In the genomic region with DNA sequence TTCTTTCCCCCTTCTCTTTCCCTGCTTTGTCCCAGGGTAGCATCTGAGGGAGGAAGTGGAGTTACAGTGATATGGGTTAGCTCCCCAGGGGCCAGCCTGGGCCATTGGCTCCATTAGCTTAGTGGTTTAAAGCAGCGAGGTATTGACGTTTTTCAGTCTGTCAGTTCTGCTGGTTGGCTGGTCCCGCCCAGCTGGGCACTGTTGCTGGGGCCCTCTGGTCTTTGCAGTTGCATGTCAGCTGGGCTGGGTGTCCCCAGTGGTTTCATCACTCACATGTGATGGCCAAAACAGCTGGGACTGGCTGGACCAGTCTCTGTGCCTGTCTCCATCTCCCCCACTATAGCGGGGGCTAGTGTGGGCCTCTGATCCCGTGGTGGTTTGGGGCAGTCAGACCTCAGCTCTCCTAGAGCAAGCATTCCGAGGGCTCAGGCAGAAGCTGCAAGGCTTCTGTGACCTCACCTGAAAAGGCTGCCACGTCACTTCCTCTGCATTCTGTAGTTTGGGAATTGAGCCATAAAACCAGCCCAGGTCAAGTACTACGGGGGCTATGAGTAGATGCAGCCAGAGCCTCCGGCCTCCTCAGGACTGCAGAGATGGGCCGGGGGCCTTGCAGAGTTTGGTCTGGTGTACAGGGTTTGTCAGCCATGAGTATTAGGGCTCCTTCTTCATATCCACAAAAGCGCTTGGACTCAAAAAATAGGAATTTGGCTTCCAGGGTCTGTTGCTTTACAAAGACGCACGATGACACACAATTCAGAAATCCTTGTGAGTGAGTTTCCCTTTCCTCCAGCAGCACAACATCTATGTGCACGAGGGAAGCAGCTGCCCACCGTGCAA, we compare ENCODE assay signal across 10 cellular contexts. TPM values are rescaled to one million over a fixed set of nuclear protein-coding genes. Genes with fewer than 3 reads are reported as not detected.
DNase-seq lines count a peak whose midpoint lies in the region; ATAC-seq, FAIRE-seq and TF ChIP-seq lines count a peak whose summit lies in the region.
"Had no signal": no experiment of that assay in that cellular context is flagged by ENCODE, and none has a peak within 500 bp of the region (broad histone marks: within the 10 kb centered on the region; RNA-seq: fewer than 3 reads in every experiment).

No MANE protein-coding gene starts in this region.

- H3K79me2 ChIP-seq in hepatocyte, result peaks cover 69% of the 10 kb centered on the region

- H3K9me3 ChIP-seq in hepatocyte (ENCODE audit: low read depth), result no peaks in the 10 kb centered on the region
- H3K9me3 ChIP-seq: prostate gland had no signal

- H3K27me3 ChIP-seq in hepatocyte, result no peaks in the 10 kb centered on the region

- TF ChIP-seq CTCF in natural killer cell (IDR thresholded peaks at IDR 0.05) (no peak), hepatocyte (IDR thresholded peaks at IDR 0.05; ENCODE audit: poor library complexity) (no peak), type B pancreatic cell (conservative IDR thresholded peaks at IDR 0.05) (no peak)

- H3K27ac ChIP-seq in hepatocyte, result peak overlapping the region; percentile 66
- H3K27ac ChIP-seq: prostate gland had no signal

- H3K4me1 Mint-ChIP-seq in natural killer cell, result peaks cover 45 to 71% of the 10 kb centered on the region in 2 donors
- H3K4me1 Mint-ChIP-seq in natural killer cell treated with Interleukin-12 subunit alpha and Interleukin-12 subunit beta and Interleukin-15 and Interleukin-18, amount 100 ng/mL, for 72 hours (ENCODE audit: low read depth in 2 of 2), result peaks cover 46% of the 10 kb centered on the region in 2 donors
- H3K4me1 Mint-ChIP-seq in type B pancreatic cell (ENCODE audit: unreplicated experiment), result peaks cover 61% of the 10 kb centered on the region

- peaks cover 64% of the 10 kb centered on the region for H3K4me1 ChIP-seq in hepatocyte (ENCODE audit: insufficient read depth)
- H3K4me1 ChIP-seq: prostate gland had no signal

- H3K36me3 ChIP-seq in hepatocyte (replicated peaks; ENCODE audit: insufficient read depth, low read depth), result no peaks in the 10 kb centered on the region
- H3K36me3 ChIP-seq: prostate gland had no signal

- no peak for FAIRE-seq in urothelium cell line (lab: Jason Lieb, UNC)

- H3K36me3 Mint-ChIP-seq in natural killer cell, result no peaks in the 10 kb centered on the region
- H3K36me3 Mint-ChIP-seq in natural killer cell treated with Interleukin-12 subunit alpha and Interleukin-12 subunit beta and Interleukin-15 and Interleukin-18, amount 100 ng/mL, for 72 hours, result no peaks in the 10 kb centered on the region
- H3K36me3 Mint-ChIP-seq in activated naive CD4-positive, alpha-beta T cell treated with anti-CD3 and anti-CD28 coated beads, Interleukin-2, amount 50 U/mL, for 72 hours, result peaks cover 5 to 7% of the 10 kb centered on the region in 2 donors
- H3K36me3 Mint-ChIP-seq in type B pancreatic cell, result peaks cover 4% of the 10 kb centered on the region

- H2AFZ ChIP-seq in hepatocyte, result no peak overlapping the region

- H3K27ac Mint-ChIP-seq in natural killer cell (peak overlapping the region; percentile 38 to 98), type B pancreatic cell (peak overlapping the region; percentile 74)
- peak overlapping the region in 1 of 2 donors; percentile 50 for H3K27ac Mint-ChIP-seq in natural killer cell treated with Interleukin-12 subunit alpha and Interleukin-12 subunit beta and Interleukin-15 and Interleukin-18, amount 100 ng/mL, for 72 hours
- peak overlapping the region; percentile 74 to 94 for H3K27ac Mint-ChIP-seq in activated naive CD4-positive, alpha-beta T cell treated with anti-CD3 and anti-CD28 coated beads, Interleukin-2, amount 50 U/mL, for 72 hours

- ATAC-seq in natural killer cell (no peak), GM19397 (IDR thresholded peaks at IDR 0.05; ENCODE audit: unreplicated experiment) (no peak)
- no peak for ATAC-seq in natural killer cell treated with Interleukin-12 subunit alpha and Interleukin-12 subunit beta and Interleukin-15 and Interleukin-18, amount 100 ng/mL, for 72 hours
- ATAC-seq in activated naive CD4-positive, alpha-beta T cell treated with anti-CD3 and anti-CD28 coated beads, Interleukin-2, amount 50 U/mL, for 72 hours, result no peak

- H3K4me3 ChIP-seq in hepatocyte, result no peak overlapping the region
- H3K4me3 ChIP-seq: prostate gland had no signal

- H3K27me3 Mint-ChIP-seq in natural killer cell (ENCODE audit: low read depth in 2 of 2) (no peaks in the 10 kb centered on the region), type B pancreatic cell (no peaks in the 10 kb centered on the region)
- no peaks in the 10 kb centered on the region for H3K27me3 Mint-ChIP-seq in natural killer cell treated with Interleukin-12 subunit alpha and Interleukin-12 subunit beta and Interleukin-15 and Interleukin-18, amount 100 ng/mL, for 72 hours

- H4K20me1 ChIP-seq in hepatocyte (ENCODE audit: insufficient read depth, poor library complexity, severe bottlenecking), result no peaks in the 10 kb centered on the region

- no peaks in the 10 kb centered on the region for H3K9me2 ChIP-seq in hepatocyte (replicated peaks; ENCODE audit: insufficient read depth)

- H3K4me2 ChIP-seq in hepatocyte, result no peak overlapping the region

- DNase-seq in natural killer cell (no peak), hepatocyte (ENCODE audit: low spot score) (no peak), type B pancreatic cell (ENCODE audit: extremely low spot score, unreplicated experiment) (no peak), UCSD-AML1 (lab: John Stamatoyannopoulos, UW; ENCODE audit: unreplicated experiment) (no peak), urothelium cell line (ENCODE audit: low spot score) (no peak)
- no peak for DNase-seq in natural killer cell treated with Interleukin-12 subunit alpha and Interleukin-12 subunit beta and Interleukin-15 and Interleukin-18, amount 100 ng/mL, for 72 hours (ENCODE audit: low spot score)
- no peak for DNase-seq in activated naive CD4-positive, alpha-beta T cell treated with anti-CD3 and anti-CD28 coated beads, Interleukin-2, amount 50 U/mL, for 72 hours (ENCODE audit: low spot score in 2 of 2)
- DNase-seq: NCI-H1092 had no signal

- intact Hi-C loops in natural killer cell (cut with micrococcal nuclease), result loop anchor here (5.0 kb wide), 1 partner anchor 33 kb away; no protein-coding TSS in a partner anchor

- 78% methylated on average over 15 of the region's 15 CpGs for WGBS in hepatocyte (ENCODE audit: low lambda C conversion rate, missing lambda C conversion rate)

- no peak overlapping the region for H3K4me3 Mint-ChIP-seq in natural killer cell
- no peak overlapping the region for H3K4me3 Mint-ChIP-seq in natural killer cell treated with Interleukin-12 subunit alpha and Interleukin-12 subunit beta and Interleukin-15 and Interleukin-18, amount 100 ng/mL, for 72 hours
- H3K4me3 Mint-ChIP-seq in type B pancreatic cell, result peak overlapping the region; percentile 34

- no peaks in the 10 kb centered on the region for H3K9me3 Mint-ChIP-seq in natural killer cell
- no peaks in the 10 kb centered on the region for H3K9me3 Mint-ChIP-seq in natural killer cell treated with Interleukin-12 subunit alpha and Interleukin-12 subunit beta and Interleukin-15 and Interleukin-18, amount 100 ng/mL, for 72 hours
- no peaks in the 10 kb centered on the region for H3K9me3 Mint-ChIP-seq in activated naive CD4-positive, alpha-beta T cell treated with anti-CD3 and anti-CD28 coated beads, Interleukin-2, amount 50 U/mL, for 72 hours
- no peaks in the 10 kb centered on the region for H3K9me3 Mint-ChIP-seq in type B pancreatic cell

RNA-seq across cellular contexts. Expression of a gene that starts 30.0 kb away (rescaled TPM):
- total RNA-seq in natural killer cell (1 to 10 TPM; 2.2 to 2.5 (median 2.3) TPM), hepatocyte (0.87 and 1.1 TPM in 2 replicates), type B pancreatic cell (ENCODE audit: low replicate concordance) (1.5 and 2.3 TPM in 2 replicates)
- total RNA-seq in natural killer cell treated with Interleukin-12 subunit alpha and Interleukin-12 subunit beta and Interleukin-15 and Interleukin-18, amount 100 ng/mL, for 72 hours, result 1 to 10 TPM; 1.9 to 2.6 TPM
- 1 to 10 TPM; 3.8 to 5.5 TPM for total RNA-seq in activated naive CD4-positive, alpha-beta T cell treated with anti-CD3 and anti-CD28 coated beads, Interleukin-2, amount 50 U/mL, for 72 hours
- polyA plus RNA-seq in hepatocyte, result 1.3 TPM in 1 of 2 replicates, not detected in the other

RNA-seq across cellular contexts. Expression of a gene that starts 30.6 kb away (rescaled TPM):
- total RNA-seq in natural killer cell (100 to 1,000 TPM; 165 to 191 (median 188) TPM), hepatocyte (46.3 and 80.4 TPM in 2 replicates), type B pancreatic cell (ENCODE audit: low replicate concordance) (396 and 419 TPM in 2 replicates)
- total RNA-seq in natural killer cell treated with Interleukin-12 subunit alpha and Interleukin-12 subunit beta and Interleukin-15 and Interleukin-18, amount 100 ng/mL, for 72 hours, result 100 to 1,000 TPM; 261 to 310 TPM
- 100 to 1,000 TPM; 358 to 407 TPM for total RNA-seq in activated naive CD4-positive, alpha-beta T cell treated with anti-CD3 and anti-CD28 coated beads, Interleukin-2, amount 50 U/mL, for 72 hours
- polyA plus RNA-seq in hepatocyte, result 598 and 615 TPM in 2 replicates

RNA-seq across cellular contexts. Expression of a gene that starts 43.3 kb away (rescaled TPM):
- 1 to 10 TPM; 4.0 to 6.0 (median 4.3) TPM for total RNA-seq in natural killer cell
- 10 to 100 TPM in 1 of 2 donors, 1 to 10 TPM in 1; 10.0 to 14.9 TPM for total RNA-seq in natural killer cell treated with Interleukin-12 subunit alpha and Interleukin-12 subunit beta and Interleukin-15 and Interleukin-18, amount 100 ng/mL, for 72 hours
- total RNA-seq in activated naive CD4-positive, alpha-beta T cell treated with anti-CD3 and anti-CD28 coated beads, Interleukin-2, amount 50 U/mL, for 72 hours, result 10 to 100 TPM in 1 of 2 donors, 1 to 10 TPM in 1; 5.7 to 11.3 TPM
- total RNA-seq in hepatocyte, result 0.72 and 3.0 TPM in 2 replicates
- polyA plus RNA-seq in hepatocyte, result 12.5 and 14.0 TPM in 2 replicates
- 12.2 and 23.2 TPM in 2 replicates for total RNA-seq in type B pancreatic cell (ENCODE audit: low replicate concordance)

RNA-seq across cellular contexts. Expression of a gene that starts 52.7 kb away (rescaled TPM):
- total RNA-seq in natural killer cell, result under 1 TPM; 0.05 to 0.20 (median 0.11) TPM
- total RNA-seq in natural killer cell treated with Interleukin-12 subunit alpha and Interleukin-12 subunit beta and Interleukin-15 and Interleukin-18, amount 100 ng/mL, for 72 hours, result under 1 TPM; 0.21 to 0.42 TPM
- under 1 TPM; 0.25 to 0.31 TPM for total RNA-seq in activated naive CD4-positive, alpha-beta T cell treated with anti-CD3 and anti-CD28 coated beads, Interleukin-2, amount 50 U/mL, for 72 hours
- total RNA-seq in hepatocyte, result 5.4 and 5.7 TPM in 2 replicates
- 16.5 and 22.5 TPM in 2 replicates for polyA plus RNA-seq in hepatocyte
- 0.74 and 3.2 TPM in 2 replicates for total RNA-seq in type B pancreatic cell (ENCODE audit: low replicate concordance)
